Comparison of ENCODE assay signal across 24 cellular contexts in the genomic region with DNA sequence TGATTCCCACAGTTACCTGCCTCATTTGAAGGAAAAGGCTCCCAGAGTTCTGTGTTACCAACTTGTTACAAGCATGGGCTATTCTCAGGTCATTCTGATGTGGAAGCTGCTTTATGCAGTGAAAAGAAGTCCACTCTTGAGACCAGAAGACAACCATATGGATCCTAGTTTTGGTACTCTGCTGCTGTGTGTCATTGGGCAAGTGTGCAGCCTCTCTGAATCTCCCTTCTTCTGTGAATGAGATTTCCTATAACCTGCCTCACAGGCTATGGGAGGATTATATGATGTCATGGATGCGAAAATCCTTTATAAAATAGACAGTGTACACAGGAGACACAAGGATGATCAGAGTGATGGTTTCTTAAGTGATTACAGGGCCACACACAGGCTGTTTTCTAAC.
DNase-seq lines count a peak whose midpoint lies in the region; ATAC-seq and TF ChIP-seq lines count a peak whose summit lies in the region.
"Had no signal": no experiment of that assay in that cellular context is flagged by ENCODE, and none has a peak within 500 bp of the region (broad histone marks: within the 10 kb centered on the region; RNA-seq: fewer than 3 reads in every experiment).

No MANE protein-coding gene starts in this region.

- peak overlapping the region; percentile 37 to 80 (median 68) for H3K27ac ChIP-seq in esophagus squamous epithelium
- peak overlapping the region; percentile 65 to 81 for H3K27ac ChIP-seq in tibial artery
- H3K27ac ChIP-seq: pancreas, VCaP had no signal

- H3K4me3 Mint-ChIP-seq in activated T-cell treated with anti-CD3 and anti-CD28 coated beads, Interleukin-2, amount 50 U/mL, for 72 hours = peak overlapping the region in 1 of 2 donors; percentile 41
- H3K4me3 Mint-ChIP-seq in activated T-cell treated with anti-CD3 and anti-CD28 coated beads, Interleukin-2, amount 50 U/mL, for 4 hours = no peak overlapping the region
- no peak overlapping the region for H3K4me3 Mint-ChIP-seq in T-cell
- H3K4me3 Mint-ChIP-seq: CD4-positive, alpha-beta T cell; T-helper 17 cell had no signal

- intact Hi-C loops in esophagus squamous epithelium (cut with DNase I) = no loop called here
- intact Hi-C loops in tibial artery (cut with DNase I; ENCODE audit: low total_unique reads) = no loop called here

- POLR2A ChIA-PET in T-cell (lab: Charles Lee) = no interaction called here

- H3K9me3 ChIP-seq in esophagus squamous epithelium (no peaks in the 10 kb centered on the region), tibial artery (no peaks in the 10 kb centered on the region)
- H3K9me3 ChIP-seq: HAP-1, heart left ventricle, pancreas, transverse colon had no signal

- TF ChIP-seq CTCF in esophagus squamous epithelium (IDR thresholded peaks at IDR 0.05) (no peak), tibial artery (IDR thresholded peaks at IDR 0.05) (no peak)

- peaks cover 31 to 67% of the 10 kb centered on the region in 2 donors for H3K36me3 Mint-ChIP-seq in activated T-cell treated with anti-CD3 and anti-CD28 coated beads, Interleukin-2, amount 50 U/mL, for 72 hours (ENCODE audit: insufficient read depth in 2 of 2)
- H3K36me3 Mint-ChIP-seq in activated T-cell treated with anti-CD3 and anti-CD28 coated beads, Interleukin-2, amount 50 U/mL, for 4 hours (ENCODE audit: insufficient read depth) = peaks cover 79% of the 10 kb centered on the region
- H3K36me3 Mint-ChIP-seq in T-cell = peaks cover 78% of the 10 kb centered on the region

- no peaks in the 10 kb centered on the region for H3K27me3 Mint-ChIP-seq in activated T-cell treated with anti-CD3 and anti-CD28 coated beads, Interleukin-2, amount 50 U/mL, for 72 hours (ENCODE audit: low read depth)
- H3K27me3 Mint-ChIP-seq in activated T-cell treated with anti-CD3 and anti-CD28 coated beads, Interleukin-2, amount 50 U/mL, for 4 hours (ENCODE audit: low read depth) = no peaks in the 10 kb centered on the region
- no peaks in the 10 kb centered on the region for H3K27me3 Mint-ChIP-seq in T-cell
- H3K27me3 Mint-ChIP-seq: CD4-positive, alpha-beta T cell; T-helper 17 cell had no signal

- H3K4me1 Mint-ChIP-seq in activated T-cell treated with anti-CD3 and anti-CD28 coated beads, Interleukin-2, amount 50 U/mL, for 72 hours (ENCODE audit: low read depth) = peaks cover 85% of the 10 kb centered on the region
- H3K4me1 Mint-ChIP-seq in activated T-cell treated with anti-CD3 and anti-CD28 coated beads, Interleukin-2, amount 50 U/mL, for 4 hours (ENCODE audit: low read depth) = peaks cover 65% of the 10 kb centered on the region
- peaks cover 28 to 72% (median 72%) of the 10 kb centered on the region in 3 donors for H3K4me1 Mint-ChIP-seq in T-cell

- TF ChIP-seq POLR2A in esophagus squamous epithelium (IDR thresholded peaks at IDR 0.05) = no peak

- H3K36me3 ChIP-seq in esophagus squamous epithelium (peaks cover 0 to 63% (median 8%) of the 10 kb centered on the region in 3 donors), tibial artery (peaks cover 27 to 79% (median 60%) of the 10 kb centered on the region in 3 donors)

- DNase-seq in activated T-cell treated with anti-CD3 and anti-CD28 coated beads, Interleukin-2, amount 50 U/mL, for 72 hours = no peak
- DNase-seq in activated T-cell treated with anti-CD3 and anti-CD28 coated beads, Interleukin-2, amount 50 U/mL, for 4 hours = no peak
- no peak for DNase-seq in T-cell
- no peak for DNase-seq in esophagus squamous epithelium (lab: John Stamatoyannopoulos, UW)
- no peak for DNase-seq in tibial artery
- no peak for DNase-seq in NCI-H187 (lab: John Stamatoyannopoulos, UW)
- no peak for DNase-seq in DMS53 treated with DMSO at 0.1 percent for 48 hours (lab: John Stamatoyannopoulos, UW; ENCODE audit: unreplicated experiment)
- DNase-seq in ecto neural progenitor cell (ENCODE audit: low spot score) = no peak
- DNase-seq: ACHN; activated effector memory CD4-positive, alpha-beta T cell treated with Interleukin-2 at 50 U/mL for 16 hours; CD4-positive, alpha-beta T cell; heart left ventricle; MM.1S; NCI-H146; NCI-H2227 treated with DMSO at 0.1 percent for 48 hours; pancreas; PC-3; SIG-M5; stimulated activated CD4-positive, alpha-beta T cell treated with anti-CD3 and anti-CD28 coated beads, Interleukin-1b, Interleukin-23, amount 100 ng/mL, for 48 hours; stimulated activated naive CD8-positive, alpha-beta T cell treated with anti-CD3 and anti-CD28 coated beads, Interleukin-15, Interleukin-2, amounts not matched to agents 100 U/mL and 50 U/mL, for 24 hours; T-helper 17 cell; transverse colon had no signal

- ATAC-seq in activated T-cell treated with anti-CD3 and anti-CD28 coated beads, Interleukin-2, amount 50 U/mL, for 72 hours (replicated peaks in 1 of 2) = no peak
- no peak for ATAC-seq in activated T-cell treated with anti-CD3 and anti-CD28 coated beads, Interleukin-2, amount 50 U/mL, for 4 hours
- ATAC-seq in T-cell (replicated peaks in 1 of 4) = no peak
- ATAC-seq: heart left ventricle; pancreas; PC-3; stimulated activated naive CD8-positive, alpha-beta T cell treated with anti-CD3 and anti-CD28 coated beads, Interleukin-15, Interleukin-2, amounts not matched to agents 100 U/mL and 50 U/mL, for 24 hours; T-helper 17 cell had no signal

- peaks cover 0 to 1% of the 10 kb centered on the region in 2 donors for H3K9me3 Mint-ChIP-seq in activated T-cell treated with anti-CD3 and anti-CD28 coated beads, Interleukin-2, amount 50 U/mL, for 72 hours
- no peaks in the 10 kb centered on the region for H3K9me3 Mint-ChIP-seq in activated T-cell treated with anti-CD3 and anti-CD28 coated beads, Interleukin-2, amount 50 U/mL, for 4 hours
- no peaks in the 10 kb centered on the region for H3K9me3 Mint-ChIP-seq in T-cell
- H3K9me3 Mint-ChIP-seq: CD4-positive, alpha-beta T cell had no signal

- H3K27me3 ChIP-seq in esophagus squamous epithelium (no peaks in the 10 kb centered on the region), tibial artery (no peaks in the 10 kb centered on the region)
- H3K27me3 ChIP-seq: heart left ventricle, pancreas, transverse colon had no signal

- H3K4me1 ChIP-seq in esophagus squamous epithelium = peaks cover 22 to 67% (median 47%) of the 10 kb centered on the region in 3 donors
- peaks cover 0 to 94% (median 50%) of the 10 kb centered on the region in 4 donors for H3K4me1 ChIP-seq in tibial artery
- H3K4me1 ChIP-seq: pancreas had no signal

- peak overlapping the region; percentile 84 for H3K27ac Mint-ChIP-seq in activated T-cell treated with anti-CD3 and anti-CD28 coated beads, Interleukin-2, amount 50 U/mL, for 72 hours
- peak overlapping the region; percentile 15 to 73 for H3K27ac Mint-ChIP-seq in T-cell
- H3K27ac Mint-ChIP-seq: T-helper 17 cell had no signal

- H3K4me3 ChIP-seq in esophagus squamous epithelium (no peak overlapping the region), tibial artery (no peak overlapping the region)
- H3K4me3 ChIP-seq: HAP-1, heart left ventricle, pancreas, transverse colon had no signal

- CTCF ChIA-PET in T-cell (lab: Charles Lee) = interaction anchor here in 1 of 2 donors (1.1 kb wide), 1 partner anchor 13 kb away, joined by 4 read pairs; no protein-coding TSS in a partner anchor

- 100% methylated on average over 1 of the region's 1 CpG for WGBS in esophagus squamous epithelium, 2 donors
